6 cellular contexts compared by ENCODE assay signal in the genomic region with DNA sequence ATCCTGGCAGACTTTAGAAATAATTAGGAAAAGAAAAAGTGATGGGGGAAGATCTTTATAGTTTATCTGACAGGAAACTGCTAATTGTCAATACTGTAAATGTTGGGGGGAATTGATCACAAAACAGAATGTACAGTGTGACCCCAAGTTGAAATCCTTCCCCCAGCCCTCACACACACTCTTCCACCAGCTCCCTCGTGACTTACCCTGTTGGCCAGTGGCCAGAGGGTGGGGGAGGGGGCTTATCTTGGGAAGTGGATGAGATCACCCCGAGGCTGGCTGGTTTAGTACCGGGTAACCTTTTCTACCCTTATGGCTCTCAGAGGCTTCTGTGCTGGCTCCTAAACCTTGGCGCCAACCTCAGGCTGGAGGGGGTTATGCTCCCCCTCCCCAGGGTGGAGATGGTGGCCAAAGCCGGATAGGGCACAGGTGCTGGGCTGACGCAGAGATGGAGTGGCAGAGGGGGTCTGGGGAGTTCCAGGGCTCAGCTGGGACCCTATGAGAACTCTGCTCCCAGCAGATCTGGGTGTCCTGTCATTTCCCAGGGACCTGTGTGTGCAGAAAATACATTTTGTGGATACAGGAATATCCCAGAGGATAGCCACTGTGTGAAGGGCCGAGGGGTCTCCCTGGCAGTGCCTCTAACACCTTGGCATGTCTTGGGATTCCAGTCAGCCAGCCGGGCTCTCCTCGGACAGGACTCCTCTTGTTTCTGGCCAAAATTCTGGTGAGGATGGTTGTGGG. TPM values are rescaled to one million over a fixed set of nuclear protein-coding genes. Genes with fewer than 3 reads are reported as not detected.
DNase-seq lines count a peak whose midpoint lies in the region; ATAC-seq and TF ChIP-seq lines count a peak whose summit lies in the region.

No MANE protein-coding gene starts in this region.

- H3K4me3 ChIP-seq in adrenal gland: no peak overlapping the region

- WGBS in adrenal gland, 4 donors: 25 to 33% (median 28%) methylated on average over 4 to 9 of the region's 9 CpGs

- peaks cover 20 to 31% of the 10 kb centered on the region in 2 donors for H3K4me1 ChIP-seq in adrenal gland (replicated peaks in 1 of 2)

- DNase-seq in GOT3 (lab: John Stamatoyannopoulos, UW) (peak; percentile 31), adrenal gland (peak; percentile 83 to 94 (median 89)), mucosa of gallbladder (ENCODE audit: low spot score) (peak; percentile 89)

- TF ChIP-seq POLR2A in adrenal gland (IDR thresholded peaks at IDR 0.05): peak in 1 of 2 donors; percentile 46

- ATAC-seq in GM18861 (IDR thresholded peaks at IDR 0.05; ENCODE audit: unreplicated experiment): no peak
- no peak for ATAC-seq in HG02884 (IDR thresholded peaks at IDR 0.05; ENCODE audit: unreplicated experiment)
- ATAC-seq in GM21576 (IDR thresholded peaks at IDR 0.05; ENCODE audit: unreplicated experiment): no peak

- intact Hi-C loops in adrenal gland (cut with DNase I): loop anchor here (5.0 kb wide), 2 partner anchors 32 to 42 kb away; partner anchors contain the start of gene CIAO2B (in 1 of the 2)

- no peaks in the 10 kb centered on the region for H3K9me3 ChIP-seq in adrenal gland (replicated peaks in 1 of 3)

- no peaks in the 10 kb centered on the region for H3K36me3 ChIP-seq in adrenal gland (replicated peaks in 1 of 2)

- H3K27ac ChIP-seq in adrenal gland: peak overlapping the region; percentile 57 to 88 (median 78)

- no peaks in the 10 kb centered on the region for H3K27me3 ChIP-seq in adrenal gland

- no peak for TF ChIP-seq CTCF in adrenal gland (IDR thresholded peaks at IDR 0.05)

RNA-seq across cellular contexts. Expression of gene CDH16, which starts 18.6 kb away (rescaled TPM):
- total RNA-seq in adrenal gland: under 1 TPM in 1 of 8 donors, not detected in 7; 0.69 TPM
- not detected for polyA plus RNA-seq in adrenal gland
- total RNA-seq in mucosa of gallbladder: 8.7 TPM

RNA-seq across cellular contexts. Expression of gene PDP2, which starts 19.8 kb away (rescaled TPM):
- 10 to 100 TPM in 7 of 8 donors, 1 to 10 TPM in 1; 3.6 to 27.8 (median 13.9) TPM for total RNA-seq in adrenal gland
- polyA plus RNA-seq in adrenal gland: 10 to 100 TPM in 1 of 3 donors, 1 to 10 TPM in 2; 1.3 to 12.1 (median 2.7) TPM
- total RNA-seq in mucosa of gallbladder: 18.6 TPM

RNA-seq across cellular contexts. Expression of gene RRAD, which starts 25.2 kb away (rescaled TPM):
- 10 to 100 TPM in 5 of 8 donors, 1 to 10 TPM in 3; 6.3 to 46.1 (median 18.0) TPM for total RNA-seq in adrenal gland
- 10 to 100 TPM in 2 of 3 donors, under 1 TPM in 1; 0.66 to 52.5 (median 15.6) TPM for polyA plus RNA-seq in adrenal gland
- total RNA-seq in mucosa of gallbladder: 9.4 TPM

RNA-seq across cellular contexts. Expression of gene CIAO2B, which starts 34.1 kb away (rescaled TPM):
- total RNA-seq in adrenal gland: 100 to 1,000 TPM in 2 of 8 donors, 10 to 100 TPM in 6; 80.7 to 177 (median 92.2) TPM
- polyA plus RNA-seq in adrenal gland: 100 to 1,000 TPM; 137 to 258 (median 141) TPM
- total RNA-seq in mucosa of gallbladder: 84.5 TPM

RNA-seq across cellular contexts. Expression of gene CES2, which starts 35.2 kb away (rescaled TPM):
- total RNA-seq in adrenal gland (100 to 1,000 TPM in 1 of 8 donors, 10 to 100 TPM in 7; 79.6 to 133 (median 90.5) TPM), mucosa of gallbladder (187 TPM)
- 100 to 1,000 TPM in 1 of 3 donors, 10 to 100 TPM in 2; 28.8 to 119 (median 57.8) TPM for polyA plus RNA-seq in adrenal gland

Comparison
In these comparisons a context has a peak if more than half of its experiments do, and no peak if none do; other contexts are left out.
1. DNase-seq: peak in every context shown above with its lines; median percentile 89 in adrenal gland; 89 in mucosa of gallbladder; 31 in GOT3.